ENCODE assay signal across 8 cellular contexts in the genomic region with DNA sequence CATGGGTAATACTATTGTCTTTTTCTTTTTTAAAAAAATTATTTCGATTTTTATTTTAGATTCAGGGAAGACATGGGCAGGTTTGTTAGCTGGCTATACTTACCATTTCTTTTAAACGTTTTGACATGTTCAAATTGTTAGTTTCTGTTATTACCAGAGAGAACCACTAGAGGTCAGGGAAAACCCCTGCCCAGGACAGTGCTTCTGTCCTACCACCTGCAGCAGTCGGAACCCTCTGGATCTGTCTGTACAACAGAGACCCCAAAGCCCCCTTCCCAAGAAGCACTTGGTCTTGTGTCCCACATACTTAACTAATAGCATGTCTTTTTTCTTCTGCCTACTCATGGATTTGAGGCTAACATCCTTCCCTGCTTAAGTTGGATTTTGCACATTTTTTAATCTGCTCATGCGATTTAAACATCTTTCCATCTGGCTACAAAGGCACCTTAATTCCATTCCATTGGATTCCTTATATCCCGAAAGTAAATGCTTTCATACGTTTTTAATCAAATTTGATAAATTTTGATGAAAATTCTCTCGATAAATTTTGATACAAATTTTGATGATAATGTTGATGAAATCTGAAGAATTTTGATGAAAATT. TPM values are rescaled to one million over a fixed set of nuclear protein-coding genes. Genes with fewer than 3 reads are reported as not detected.
DNase-seq lines count a peak whose midpoint lies in the region; FAIRE-seq and TF ChIP-seq lines count a peak whose summit lies in the region.

No MANE protein-coding gene starts in this region.

- no peak overlapping the region for H3K27ac ChIP-seq in HEK293 (ENCODE audit: extremely low read depth, low read depth, low read length)

- POLR2A ChIA-PET in HEK293 (lab: Yijun Ruan, JAX), result no interaction called here

- H3K4me3 ChIP-seq in GM12875 (ENCODE audit: low read depth, low read length) (no peak overlapping the region), HEK293 (ENCODE audit: low read depth, low read length) (no peak overlapping the region)

- no peaks in the 10 kb centered on the region for H3K36me3 ChIP-seq in HEK293 (ENCODE audit: control insufficient read depth in 2 of 2, insufficient read depth in 1 of 2, low read length in 2 of 2)

- peak; percentile 75 for TF ChIP-seq CTCF in AG09319 (IDR thresholded peaks at IDR 0.05; ENCODE audit: low read depth, low read length)
- peak; percentile 62; the same call in 1 of the 2 replicates for TF ChIP-seq CTCF in GM12875 (IDR thresholded peaks at IDR 0.05; ENCODE audit: borderline replicate concordance, insufficient read depth, low read depth, low read length)
- no peak for TF ChIP-seq CTCF in HEK293 (tag by site-specific recombination; IDR thresholded peaks at IDR 0.05)
- peak; percentile 90 for TF ChIP-seq CTCF in LNCAP (IDR thresholded peaks at IDR 0.05)
- peak; percentile 80 for TF ChIP-seq CTCF in osteocyte (IDR thresholded peaks at IDR 0.05)

- no peaks in the 10 kb centered on the region for H3K4me1 Mint-ChIP-seq in osteocyte (ENCODE audit: unreplicated experiment)

- no peak overlapping the region for H3K27ac Mint-ChIP-seq in osteocyte (ENCODE audit: unreplicated experiment)

- H3K36me3 Mint-ChIP-seq in osteocyte (ENCODE audit: unreplicated experiment), result no peaks in the 10 kb centered on the region

- H3K9me3 ChIP-seq in HEK293 (ENCODE audit: control insufficient read depth, insufficient read depth, low read depth, low read length), result no peaks in the 10 kb centered on the region

- no peak overlapping the region for H3K4me3 Mint-ChIP-seq in osteocyte (ENCODE audit: unreplicated experiment)

- DNase-seq in AG09319 (ENCODE audit: extremely low read depth, low read depth) (peak; percentile 7), SW480 (ENCODE audit: low spot score) (peak; percentile 52), fibroblast of peridontal ligament (ENCODE audit: extremely low read depth) (peak; percentile 55), osteocyte (ENCODE audit: extremely low spot score, unreplicated experiment) (no peak), frontal cortex (ENCODE audit: low spot score in 2 of 2) (no peak)

- H3K4me1 ChIP-seq in HEK293 (ENCODE audit: control insufficient read depth, insufficient read depth, low read length), result no peaks in the 10 kb centered on the region

- H3K27me3 Mint-ChIP-seq in osteocyte (ENCODE audit: unreplicated experiment), result peaks cover 25% of the 10 kb centered on the region

- no peaks in the 10 kb centered on the region for H3K9me3 Mint-ChIP-seq in osteocyte (ENCODE audit: unreplicated experiment)

- CTCF ChIA-PET in HEK293 (lab: Yijun Ruan, JAX), result interaction anchor here (0.6 to 2.8 kb wide), 9 partner anchors 12 to 1122 kb away, joined by 3 to 21 read pairs (median 6); no protein-coding TSS in a partner anchor

- FAIRE-seq in frontal cortex (lab: Jason Lieb, UNC), result no peak

TF ChIP-seq in HEK293, 187 proteins besides CTCF, POLR2A, EP300 and RAD21:
- TF ChIP-seq ZNF626 (tag by site-specific recombination; IDR thresholded peaks at IDR 0.05), result no peak
- no peak for TF ChIP-seq ZNF148 (tag by site-specific recombination; IDR thresholded peaks at IDR 0.05; ENCODE audit: borderline replicate concordance)
- TF ChIP-seq ZNF202 (tag by site-specific recombination; IDR thresholded peaks at IDR 0.05; ENCODE audit: borderline replicate concordance), result no peak
- peak; percentile 43 for TF ChIP-seq ZNF654 (tag by site-specific recombination; IDR thresholded peaks at IDR 0.05; ENCODE audit: low read depth)
- no peak for TF ChIP-seq ZNF132 (tag by site-specific recombination; IDR thresholded peaks at IDR 0.05; ENCODE audit: borderline replicate concordance)
- no peak for TF ChIP-seq ZNF521 (tag by site-specific recombination; IDR thresholded peaks at IDR 0.05)
- no peak for TF ChIP-seq SCRT2 (tag by site-specific recombination; IDR thresholded peaks at IDR 0.05)
- TF ChIP-seq ZNF768 (tag by site-specific recombination; IDR thresholded peaks at IDR 0.05), result no peak
- 0 out of 2 replicates have a peak, but pooled peaks have one; percentile 15 for TF ChIP-seq ZNF660 (tag by site-specific recombination; IDR thresholded peaks at IDR 0.05)

RNA-seq across cellular contexts. Expression of gene C1orf115, which starts 10.0 kb away (rescaled TPM):
- 5.6 and 5.9 TPM in 2 replicates for total RNA-seq in osteocyte
- 60.7 TPM for total RNA-seq in frontal cortex

Comparison
In these comparisons a context has a peak if more than half of its experiments do, and no peak if none do; other contexts are left out.
1. DNase-seq: peak in AG09319 (single experiment), SW480 (single experiment) and fibroblast of peridontal ligament (single experiment); none in osteocyte (single experiment) and frontal cortex (0 of 2).